ENCODE assay signal across 8 cellular contexts in genomic region chr1:244862699-244863490, GRCh38. TPM values are rescaled to one million over a fixed set of nuclear protein-coding genes. Genes with fewer than 3 reads are reported as not detected.
A peak's percentile ranks its signal among the peaks of the same experiment; 100 is the strongest.
DNase-seq lines count a peak whose midpoint lies in the region; ATAC-seq, FAIRE-seq and TF ChIP-seq lines count a peak whose summit lies in the region.

No MANE protein-coding gene starts in this region.

- no peaks in the 10 kb centered on the region for H3K9me3 ChIP-seq in left ventricle myocardium inferior (replicated peaks)
- no peaks in the 10 kb centered on the region for H3K9me3 ChIP-seq in prostate gland

- peak overlapping the region; percentile 99 for H3K4me3 ChIP-seq in left ventricle myocardium inferior
- H3K4me3 ChIP-seq in prostate gland = peak overlapping the region; percentile 91 to 95

- DNase-seq in GM12891 (ENCODE audit: insufficient read length, low spot score) (peak; percentile 74), NCI-H1417 treated with DMSO at 0.1 percent for 48 hours (lab: John Stamatoyannopoulos, UW) (peak; percentile 70), T-helper 1 cell (peak; percentile 96 to 98 (median 96)), amniotic stem cell (lab: John Stamatoyannopoulos, UW) (peak; percentile 48), left ventricle myocardium inferior (peak; percentile 99), prostate gland (ENCODE audit: low spot score) (peak; percentile 98), ureter (ENCODE audit: low spot score) (peak; percentile 99)

- intact Hi-C loops in left ventricle myocardium inferior (cut with micrococcal nuclease) (loop anchor here (2.0 to 10.0 kb wide), 2 partner anchors 108 to 182 kb away; no protein-coding TSS in a partner anchor), prostate gland (cut with DNase I) (loop anchor here (5.0 kb wide), 1 partner anchor 179 kb away; no protein-coding TSS in a partner anchor)

- TF ChIP-seq POLR2A in GM12891 (IDR thresholded peaks at IDR 0.05; ENCODE audit: low read depth, low read length) (no peak), prostate gland (IDR thresholded peaks at IDR 0.05) (peak; percentile 74)

- peak; percentile 68 for ATAC-seq in HG02763 (IDR thresholded peaks at IDR 0.05; ENCODE audit: unreplicated experiment)

- WGBS in prostate gland = 0% methylated on average over 21 of the region's 87 CpGs

- FAIRE-seq in GM12891 (lab: Jason Lieb, UNC) = peak; percentile 82

- H3K27me3 ChIP-seq in left ventricle myocardium inferior (ENCODE audit: low read depth) (no peaks in the 10 kb centered on the region), prostate gland (replicated peaks; ENCODE audit: insufficient read depth) (no peaks in the 10 kb centered on the region)

- peak overlapping the region; percentile 100 for H3K27ac ChIP-seq in left ventricle myocardium inferior (replicated peaks)
- H3K27ac ChIP-seq in prostate gland = peak overlapping the region; percentile 100

- H3K4me1 ChIP-seq in left ventricle myocardium inferior (peaks cover 83% of the 10 kb centered on the region), prostate gland (replicated peaks) (peaks cover 4% of the 10 kb centered on the region)

- TF ChIP-seq CTCF in left ventricle myocardium inferior (IDR thresholded peaks at IDR 0.05; ENCODE audit: borderline replicate concordance) = no peak
- peak in 1 of 4 experiments; percentile 13 for TF ChIP-seq CTCF in prostate gland (IDR thresholded peaks at IDR 0.05)

- H3K36me3 ChIP-seq in left ventricle myocardium inferior (peaks cover 30% of the 10 kb centered on the region), prostate gland (peaks cover 4 to 6% of the 10 kb centered on the region in 2 donors)

TF ChIP-seq in GM12891, 5 proteins besides CTCF, POLR2A, EP300 and RAD21:
- TF ChIP-seq TAF1 (IDR thresholded peaks at IDR 0.05; ENCODE audit: low read depth, low read length) (peak; percentile 51), PAX5 (IDR thresholded peaks at IDR 0.05; ENCODE audit: insufficient read depth, low read length, severe bottlenecking) (peak; percentile 74), SPI1 (IDR thresholded peaks at IDR 0.05; ENCODE audit: low read depth, low read length) (no peak), POU2F2 (IDR thresholded peaks at IDR 0.05; ENCODE audit: low read depth, low read length) (no peak), POLR2AphosphoS5 (IDR thresholded peaks at IDR 0.05; ENCODE audit: low read depth, low read length) (peak; percentile 65; the same call in 1 of the 2 replicates)

RNA-seq across cellular contexts. Expression of gene HNRNPU, which starts 1.4 kb away (rescaled TPM):
- polyA plus RNA-seq in GM12891 (2012; ENCODE audit: low read depth, missing spikeins) = 250 TPM
- total RNA-seq in left ventricle myocardium inferior (167 TPM), prostate gland (100 to 1,000 TPM; 302 to 350 TPM), ureter (356 TPM)

RNA-seq across cellular contexts. Expression of gene COX20, which starts 27.4 kb away (rescaled TPM):
- polyA plus RNA-seq in GM12891 (2012; ENCODE audit: low read depth, missing spikeins) = 63.7 TPM
- total RNA-seq in left ventricle myocardium inferior (68.8 TPM), prostate gland (10 to 100 TPM; 46.8 to 78.4 TPM), ureter (43.7 TPM)

Comparison
In these comparisons a context has a peak if more than half of its experiments do, and no peak if none do; other contexts are left out.
1. Peak in every context shown above with its lines: DNase-seq, ATAC-seq, H3K4me3 ChIP-seq and H3K27ac ChIP-seq.
2. DNase-seq: peak in every context shown above with its lines; median percentile 99 in left ventricle myocardium inferior; 99 in ureter; 98 in prostate gland; 96 in T-helper 1 cell; 74 in GM12891; 70 in NCI-H1417 treated with DMSO at 0.1 percent for 48 hours; 48 in amniotic stem cell.